Comparison of ENCODE assay signal across 10 cellular contexts in the genomic region with DNA sequence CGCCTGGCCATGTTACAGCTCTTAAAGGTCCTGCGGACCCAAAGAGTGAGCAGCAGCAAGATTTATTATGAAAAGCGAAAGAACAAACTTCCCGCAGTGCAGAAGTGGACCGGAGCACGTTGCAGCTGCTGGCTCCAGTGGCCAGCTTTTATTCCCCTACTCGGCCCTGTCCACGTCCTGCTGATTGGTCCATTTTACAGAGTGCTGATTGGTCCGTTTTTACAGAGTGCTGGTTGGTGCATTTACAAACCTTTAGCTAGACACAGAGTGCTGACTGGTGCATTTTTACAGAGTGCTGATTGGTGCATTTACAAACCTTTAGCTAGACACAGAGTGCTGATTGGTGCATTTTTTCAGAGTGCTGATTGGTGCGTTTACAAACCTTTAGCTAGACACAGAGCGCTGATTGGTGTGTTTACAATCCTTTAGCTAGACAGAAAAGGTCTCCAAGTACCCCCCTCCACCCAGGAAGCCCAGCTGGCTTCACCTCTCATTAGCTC. TPM values are rescaled to one million over a fixed set of nuclear protein-coding genes. Genes with fewer than 3 reads are reported as not detected.
DNase-seq lines count a peak whose midpoint lies in the region; ATAC-seq, FAIRE-seq and TF ChIP-seq lines count a peak whose summit lies in the region.
"Not testable (repeated sequence)": the region's sequence is repeated elsewhere in the genome, so short reads cannot be mapped to it uniquely, and the experiment has no call there.
"Had no signal": no experiment of that assay in that cellular context is flagged by ENCODE, and none has a peak within 500 bp of the region (broad histone marks: within the 10 kb centered on the region; RNA-seq: fewer than 3 reads in every experiment).

No MANE protein-coding gene starts in this region.

- H3K4me3 Mint-ChIP-seq in CD8-positive, alpha-beta T cell = peak overlapping the region; percentile 73
- peak overlapping the region; percentile 23 for H3K4me3 Mint-ChIP-seq in activated CD4-positive, alpha-beta T cell treated with anti-CD3 and anti-CD28 coated beads, Interleukin-2, amount 10 ng/mL, durations not matched to agents 7 days and 5 days
- peak overlapping the region; percentile 77 to 81 for H3K4me3 Mint-ChIP-seq in activated T-cell treated with anti-CD3 and anti-CD28 coated beads, Interleukin-2, amount 50 U/mL, for 72 hours
- peak overlapping the region; percentile 62 for H3K4me3 Mint-ChIP-seq in activated naive CD8-positive, alpha-beta T cell treated with anti-CD3 and anti-CD28 coated beads for 36 hours
- not testable (repeated sequence) for H3K4me3 Mint-ChIP-seq in endodermal cell
- peak overlapping the region; percentile 84 for H3K4me3 Mint-ChIP-seq in natural killer cell treated with Interleukin-12 subunit alpha and Interleukin-12 subunit beta and Interleukin-15 and Interleukin-18, amount 100 ng/mL, for 72 hours

- H3K9ac ChIP-seq in endodermal cell (ENCODE audit: extremely low read depth, low read length, poor library complexity, severe bottlenecking) = not testable (repeated sequence)

- peak overlapping the region; percentile 78 for H3K27ac Mint-ChIP-seq in CD8-positive, alpha-beta T cell
- H3K27ac Mint-ChIP-seq in activated CD4-positive, alpha-beta T cell treated with anti-CD3 and anti-CD28 coated beads, Interleukin-2, amount 10 ng/mL, durations not matched to agents 7 days and 5 days = peak overlapping the region; percentile 78
- H3K27ac Mint-ChIP-seq in activated T-cell treated with anti-CD3 and anti-CD28 coated beads, Interleukin-2, amount 50 U/mL, for 72 hours = peak overlapping the region; percentile 71
- H3K27ac Mint-ChIP-seq in activated naive CD8-positive, alpha-beta T cell treated with anti-CD3 and anti-CD28 coated beads for 36 hours = peak overlapping the region; percentile 86
- not testable (repeated sequence) for H3K27ac Mint-ChIP-seq in endodermal cell
- peak overlapping the region; percentile 57 to 66 for H3K27ac Mint-ChIP-seq in natural killer cell treated with Interleukin-12 subunit alpha and Interleukin-12 subunit beta and Interleukin-15 and Interleukin-18, amount 100 ng/mL, for 72 hours

- not testable (repeated sequence) for TF ChIP-seq CTCF in A549 (IDR thresholded peaks at IDR 0.05); CD8-positive, alpha-beta T cell (IDR thresholded peaks at IDR 0.05); endodermal cell (conservative IDR thresholded peaks at IDR 0.05)

- not testable (repeated sequence) for H3K9me3 ChIP-seq in A549; CD8-positive, alpha-beta T cell (ENCODE audit: low read length); endodermal cell (ENCODE audit: control insufficient read depth, low read length)

- not testable (repeated sequence) for H3K4me1 ChIP-seq in A549; CD8-positive, alpha-beta T cell (ENCODE audit: insufficient read depth, low read length); endodermal cell (ENCODE audit: control insufficient read depth, insufficient read depth, low read length)

- CTCF ChIA-PET in A549 (lab: Yijun Ruan, JAX) = interaction anchor here (0.7 to 7.6 kb wide), 7 partner anchors 12 to 192 kb away, joined by 3 to 52 read pairs (median 4); no protein-coding TSS in a partner anchor
- CTCF ChIA-PET in CD8-positive, alpha-beta T cell (lab: Charles Lee) = interaction anchor here (1.0 to 1.6 kb wide), 5 partner anchors 12 to 42 kb away, joined by 3 to 10 read pairs (median 5); no protein-coding TSS in a partner anchor
- CTCF ChIA-PET in activated CD4-positive, alpha-beta T cell treated with anti-CD3 and anti-CD28 coated beads, Interleukin-2, amount 10 ng/mL, durations not matched to agents 7 days and 5 days (lab: Charles Lee) = interaction anchor here (0.5 to 1.8 kb wide), 6 partner anchors 8 to 512 kb away, joined by 3 to 8 read pairs (median 4); no protein-coding TSS in a partner anchor

- not testable (repeated sequence) for ATAC-seq in A549; CD8-positive, alpha-beta T cell; activated T-cell treated with anti-CD3 and anti-CD28 coated beads, Interleukin-2, amount 50 U/mL, for 72 hours (replicated peaks in 1 of 2)
- peak in 1 of 2 donors; percentile 49 for ATAC-seq in natural killer cell treated with Interleukin-12 subunit alpha and Interleukin-12 subunit beta and Interleukin-15 and Interleukin-18, amount 100 ng/mL, for 72 hours

- 57% methylated on average over 11 of the region's 11 CpGs for WGBS in A549 (ENCODE audit: missing lambda C conversion rate)
- 95 to 98% methylated on average over 10 to 11 of the region's 11 CpGs for WGBS in endodermal cell (ENCODE audit: insufficient coverage in 1 of 2, insufficient read length in 1 of 2), 2 experiments

- FAIRE-seq in A549 (lab: Jason Lieb, UNC) = not testable (repeated sequence)

- peaks cover 23% of the 10 kb centered on the region for H3K4me1 Mint-ChIP-seq in CD8-positive, alpha-beta T cell (ENCODE audit: low read depth)
- peaks cover 31% of the 10 kb centered on the region for H3K4me1 Mint-ChIP-seq in activated CD4-positive, alpha-beta T cell treated with anti-CD3 and anti-CD28 coated beads, Interleukin-2, amount 10 ng/mL, durations not matched to agents 7 days and 5 days
- H3K4me1 Mint-ChIP-seq in activated T-cell treated with anti-CD3 and anti-CD28 coated beads, Interleukin-2, amount 50 U/mL, for 72 hours (ENCODE audit: low read depth) = peaks cover 12% of the 10 kb centered on the region
- H3K4me1 Mint-ChIP-seq in activated naive CD8-positive, alpha-beta T cell treated with anti-CD3 and anti-CD28 coated beads for 36 hours = peaks cover 16% of the 10 kb centered on the region
- H3K4me1 Mint-ChIP-seq in endodermal cell = not testable (repeated sequence)
- H3K4me1 Mint-ChIP-seq in natural killer cell treated with Interleukin-12 subunit alpha and Interleukin-12 subunit beta and Interleukin-15 and Interleukin-18, amount 100 ng/mL, for 72 hours (ENCODE audit: low read depth in 2 of 2) = peaks cover 20 to 23% of the 10 kb centered on the region in 2 donors

- not testable (repeated sequence) for H3K36me3 Mint-ChIP-seq in CD8-positive, alpha-beta T cell; activated CD4-positive, alpha-beta T cell treated with anti-CD3 and anti-CD28 coated beads, Interleukin-2, amount 10 ng/mL, durations not matched to agents 7 days and 5 days (ENCODE audit: low read depth); activated T-cell treated with anti-CD3 and anti-CD28 coated beads, Interleukin-2, amount 50 U/mL, for 72 hours (ENCODE audit: insufficient read depth in 2 of 2); activated naive CD8-positive, alpha-beta T cell treated with anti-CD3 and anti-CD28 coated beads for 36 hours; endodermal cell (ENCODE audit: low read depth); natural killer cell treated with Interleukin-12 subunit alpha and Interleukin-12 subunit beta and Interleukin-15 and Interleukin-18, amount 100 ng/mL, for 72 hours

- not testable (repeated sequence) for H3K27me3 Mint-ChIP-seq in CD8-positive, alpha-beta T cell (ENCODE audit: low read depth); activated CD4-positive, alpha-beta T cell treated with anti-CD3 and anti-CD28 coated beads, Interleukin-2, amount 10 ng/mL, durations not matched to agents 7 days and 5 days; activated T-cell treated with anti-CD3 and anti-CD28 coated beads, Interleukin-2, amount 50 U/mL, for 72 hours (ENCODE audit: low read depth); activated naive CD8-positive, alpha-beta T cell treated with anti-CD3 and anti-CD28 coated beads for 36 hours; endodermal cell (ENCODE audit: insufficient read depth); natural killer cell treated with Interleukin-12 subunit alpha and Interleukin-12 subunit beta and Interleukin-15 and Interleukin-18, amount 100 ng/mL, for 72 hours

- not testable (repeated sequence) for DNase-seq in A549 (ENCODE audit: low read depth in 1 of 2, low spot score in 1 of 2); CD8-positive, alpha-beta T cell; activated CD4-positive, alpha-beta T cell treated with anti-CD3 and anti-CD28 coated beads, Interleukin-2, amount 10 ng/mL, durations not matched to agents 7 days and 5 days; activated T-cell treated with anti-CD3 and anti-CD28 coated beads, Interleukin-2, amount 50 U/mL, for 72 hours; activated naive CD8-positive, alpha-beta T cell treated with anti-CD3 and anti-CD28 coated beads for 36 hours; natural killer cell treated with Interleukin-12 subunit alpha and Interleukin-12 subunit beta and Interleukin-15 and Interleukin-18, amount 100 ng/mL, for 72 hours (ENCODE audit: low spot score)
- peak; percentile 5 for DNase-seq in MV-4-11 (lab: John Stamatoyannopoulos, UW)
- DNase-seq in endodermal cell = peak; percentile 4

- H3K27ac ChIP-seq in A549; CD8-positive, alpha-beta T cell (ENCODE audit: low read depth, low read length); endodermal cell (ENCODE audit: low read depth, low read length): not testable (repeated sequence)

- H3K4me2 ChIP-seq in A549 = not testable (repeated sequence)

- POLR2A ChIA-PET in A549 (lab: Yijun Ruan, JAX); activated CD4-positive, alpha-beta T cell treated with anti-CD3 and anti-CD28 coated beads, Interleukin-2, amount 10 ng/mL, durations not matched to agents 7 days and 5 days (lab: Charles Lee): not testable (repeated sequence)
- POLR2A ChIA-PET in CD8-positive, alpha-beta T cell (lab: Charles Lee) = interaction anchor here (1.5 to 2.0 kb wide), 2 partner anchors 41 to 47 kb away, joined by 3 to 6 read pairs; no protein-coding TSS in a partner anchor

- H3K36me3 ChIP-seq in CD8-positive, alpha-beta T cell (ENCODE audit: insufficient read depth, low read length); endodermal cell (ENCODE audit: control insufficient read depth, insufficient read depth, low read length): not testable (repeated sequence)

- not testable (repeated sequence) for H3K9me3 Mint-ChIP-seq in CD8-positive, alpha-beta T cell; activated CD4-positive, alpha-beta T cell treated with anti-CD3 and anti-CD28 coated beads, Interleukin-2, amount 10 ng/mL, durations not matched to agents 7 days and 5 days; activated T-cell treated with anti-CD3 and anti-CD28 coated beads, Interleukin-2, amount 50 U/mL, for 72 hours; activated naive CD8-positive, alpha-beta T cell treated with anti-CD3 and anti-CD28 coated beads for 36 hours; natural killer cell treated with Interleukin-12 subunit alpha and Interleukin-12 subunit beta and Interleukin-15 and Interleukin-18, amount 100 ng/mL, for 72 hours
- peaks cover 11% of the 10 kb centered on the region for H3K9me3 Mint-ChIP-seq in endodermal cell

- intact Hi-C loops in CD8-positive, alpha-beta T cell (cut with DNase I, micrococcal nuclease) = loop anchor here in 1 of 2 experiments (5.0 kb wide), 1 partner anchor 40 kb away; no protein-coding TSS in a partner anchor

- TF ChIP-seq EP300 in A549 (IDR thresholded peaks at IDR 0.05) = not testable (repeated sequence)

- H3K27me3 ChIP-seq in CD8-positive, alpha-beta T cell (ENCODE audit: insufficient read depth, low read length); endodermal cell (ENCODE audit: control insufficient read depth, insufficient read depth, low read length, poor library complexity, severe bottlenecking): not testable (repeated sequence)

- not testable (repeated sequence) for TF ChIP-seq RAD21 in A549 (conservative IDR thresholded peaks at IDR 0.05 in 1 of 2, IDR thresholded peaks at IDR 0.05 in 1 of 2)

- not testable (repeated sequence) for TF ChIP-seq POLR2A in A549 (IDR thresholded peaks at IDR 0.05; ENCODE audit: low read length)

- not testable (repeated sequence) for H3K4me3 ChIP-seq in A549; endodermal cell (ENCODE audit: low read length)
- peak overlapping the region; percentile 6 for H3K4me3 ChIP-seq in CD8-positive, alpha-beta T cell (ENCODE audit: low read depth, low read length)

RNA-seq across cellular contexts. Expression of a gene that starts 46.3 kb away (rescaled TPM):
- polyA plus RNA-seq in A549 (2011; rRNA removed) (2.5 and 2.7 TPM in 2 replicates), A549 (2017; fragmentation: RNase III; extraction: RNeasy Plus Mini Kit Qiagen cat#74134 plus additional on column Dnase treatment) (1.4 to 2.0 TPM (median 1.8 TPM) in 3 replicates)
- polyA plus RNA-seq in A549 (2012; cell fraction: cytosol; rRNA removed) = 0.70 and 0.88 TPM in 2 replicates
- polyA plus RNA-seq in A549 (2012; cell fraction: nucleus; rRNA removed) = 1.0 and 1.4 TPM in 2 replicates
- 1.3 and 1.6 TPM in 2 replicates for polyA minus RNA-seq in A549 (2011; rRNA and poly(A)+ RNA removed)
- total RNA-seq in CD8-positive, alpha-beta T cell = 10 to 100 TPM; 12.5 to 12.8 TPM
- 1 to 10 TPM; 5.9 to 6.1 TPM for total RNA-seq in activated CD4-positive, alpha-beta T cell treated with anti-CD3 and anti-CD28 coated beads, Interleukin-2, amount 10 ng/mL, durations not matched to agents 7 days and 5 days
- 10 to 100 TPM; 11.1 to 11.3 TPM for total RNA-seq in activated T-cell treated with anti-CD3 and anti-CD28 coated beads, Interleukin-2, amount 50 U/mL, for 72 hours
- total RNA-seq in activated naive CD8-positive, alpha-beta T cell treated with anti-CD3 and anti-CD28 coated beads for 36 hours = 1 to 10 TPM; 3.0 to 4.0 TPM
- 1 to 10 TPM; 5.8 to 8.3 TPM for total RNA-seq in endodermal cell
- polyA plus RNA-seq in endodermal cell (2013, experiment 1 of 2) = 8.6 TPM
- polyA plus RNA-seq in endodermal cell (2013, experiment 2 of 2) = 6.6 TPM
- 1 to 10 TPM in 1 of 2 donors, under 1 TPM in 1; 0.78 to 2.0 TPM for total RNA-seq in natural killer cell treated with Interleukin-12 subunit alpha and Interleukin-12 subunit beta and Interleukin-15 and Interleukin-18, amount 100 ng/mL, for 72 hours

RNA-seq across cellular contexts. Expression of a gene that starts 46.5 kb away (rescaled TPM):
- polyA plus RNA-seq in A549 (2011; rRNA removed) (0.08 and 0.09 TPM in 2 replicates), A549 (2017; fragmentation: RNase III; extraction: RNeasy Plus Mini Kit Qiagen cat#74134 plus additional on column Dnase treatment) (0.13 to 0.18 TPM (median 0.17 TPM) in 3 replicates)
- polyA plus RNA-seq in A549 (2012; cell fraction: cytosol; rRNA removed) = 0.23 and 0.24 TPM in 2 replicates
- 0.21 and 0.37 TPM in 2 replicates for polyA plus RNA-seq in A549 (2012; cell fraction: nucleus; rRNA removed)
- polyA minus RNA-seq in A549 (2011; rRNA and poly(A)+ RNA removed) = 0.10 and 0.12 TPM in 2 replicates
- total RNA-seq in CD8-positive, alpha-beta T cell = under 1 TPM in 1 of 2 experiments, not detected in 1; 0.08 TPM
- not detected for total RNA-seq in activated CD4-positive, alpha-beta T cell treated with anti-CD3 and anti-CD28 coated beads, Interleukin-2, amount 10 ng/mL, durations not matched to agents 7 days and 5 days
- under 1 TPM; 0.05 to 0.14 TPM for total RNA-seq in activated T-cell treated with anti-CD3 and anti-CD28 coated beads, Interleukin-2, amount 50 U/mL, for 72 hours
- under 1 TPM in 1 of 2 experiments, not detected in 1; 0.10 TPM for total RNA-seq in activated naive CD8-positive, alpha-beta T cell treated with anti-CD3 and anti-CD28 coated beads for 36 hours
- under 1 TPM; 0.26 to 0.62 TPM for total RNA-seq in endodermal cell
- 9.1 TPM for polyA plus RNA-seq in endodermal cell (2013, experiment 1 of 2)
- polyA plus RNA-seq in endodermal cell (2013, experiment 2 of 2) = 6.7 TPM
- not detected for total RNA-seq in natural killer cell treated with Interleukin-12 subunit alpha and Interleukin-12 subunit beta and Interleukin-15 and Interleukin-18, amount 100 ng/mL, for 72 hours
- total RNA-seq: NCI-H460 had no signal
- polyA plus RNA-seq: AG04450 had no signal
